7 cellular contexts compared by ENCODE assay signal in the genomic region with DNA sequence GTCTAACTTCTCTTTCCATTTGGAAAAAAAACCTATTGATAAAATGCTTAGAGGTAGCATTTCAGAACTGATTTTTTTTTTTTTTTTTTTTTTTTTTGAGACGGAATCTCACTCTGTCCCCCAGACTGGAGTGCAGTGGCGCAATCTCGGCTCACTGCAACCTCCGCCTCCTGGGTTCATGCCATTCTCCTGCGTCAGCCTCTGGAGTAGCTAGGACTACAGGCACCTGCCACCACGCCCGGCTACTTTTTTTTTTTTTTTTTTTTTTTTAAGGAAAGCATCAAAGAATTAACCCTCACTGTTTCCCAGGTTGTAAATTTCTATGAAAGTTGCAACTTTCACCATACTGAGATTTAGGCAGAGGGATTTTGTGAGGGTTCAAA.
DNase-seq lines count a peak whose midpoint lies in the region; ATAC-seq, FAIRE-seq and TF ChIP-seq lines count a peak whose summit lies in the region.
"Not testable (repeated sequence)": the region's sequence is repeated elsewhere in the genome, so short reads cannot be mapped to it uniquely, and the experiment has no call there.

No MANE protein-coding gene starts in this region.

- not testable (repeated sequence) for FAIRE-seq in A549 (lab: Jason Lieb, UNC); bronchial epithelial cell (lab: Jason Lieb, UNC); small intestine (lab: Jason Lieb, UNC)

- not testable (repeated sequence) for H3K9me3 ChIP-seq in A549; HCT116 (ENCODE audit: control insufficient read depth in 1 of 2, insufficient read depth in 1 of 2, low read depth in 1 of 2, low read length in 2 of 2); lung (ENCODE audit: control insufficient read depth in 2 of 2, insufficient read depth in 1 of 2, low read length in 1 of 2); small intestine (ENCODE audit: control insufficient read depth, low read depth)

- H3K4me1 ChIP-seq in A549 (peaks cover 26% of the 10 kb centered on the region), HCT116 (ENCODE audit: control insufficient read depth in 1 of 2, insufficient read depth in 2 of 2, low read length in 2 of 2) (peaks cover 10 to 12% of the 10 kb centered on the region in 2 experiments)
- not testable (repeated sequence) for H3K4me1 ChIP-seq in lung (ENCODE audit: control insufficient read depth in 2 of 2, insufficient read depth in 2 of 2, low read length in 2 of 2); small intestine (ENCODE audit: control insufficient read depth in 2 of 2, insufficient read depth in 1 of 2, low read depth in 1 of 2, low read length in 1 of 2)

- RAD21 ChIA-PET in HCT116 (lab: Charles Lee; ENCODE audit: low non-redundant PET in 1 of 2, low total read pairs in 2 of 2, uncharacterized antibody in 2 of 2, unreplicated experiment in 2 of 2) = interaction anchor here in 1 of 2 experiments (0.6 kb wide), 1 partner anchor 95 kb away, joined by 3 read pairs; no protein-coding TSS in a partner anchor

- not testable (repeated sequence) for TF ChIP-seq CTCF in A549 (IDR thresholded peaks at IDR 0.05); HCT116 (IDR thresholded peaks at IDR 0.05 in 2 of 3, conservative IDR thresholded peaks at IDR 0.05 in 1 of 3; ENCODE audit: borderline replicate concordance in 1 of 3, insufficient read depth in 1 of 3, low read depth in 2 of 3, low read length in 2 of 3); bronchial epithelial cell (IDR thresholded peaks at IDR 0.05; ENCODE audit: insufficient read depth, low read length, severe bottlenecking); lung (IDR thresholded peaks at IDR 0.05; ENCODE audit: control extremely low read depth, extremely low read depth)

- peak overlapping the region; percentile 56 to 58; a peak in 4 of 6 replicates for H3K27ac ChIP-seq in A549
- H3K27ac ChIP-seq in HCT116 (ENCODE audit: low read depth, low read length); lung (ENCODE audit: low read depth in 1 of 2, low read length in 1 of 2); small intestine (ENCODE audit: low read depth in 1 of 2, low read length in 1 of 2): not testable (repeated sequence)

- H2AFZ ChIP-seq in HCT116 (ENCODE audit: low read depth, low read length, poor library complexity, severe bottlenecking) = not testable (repeated sequence)

- peak overlapping the region; percentile 11; the same call in 1 of the 3 replicates for H3K4me3 ChIP-seq in A549
- H3K4me3 ChIP-seq in HCT116 (replicated peaks in 1 of 2; ENCODE audit: low read depth in 1 of 2, low read length in 2 of 2); bronchial epithelial cell (ENCODE audit: low read depth, low read length); lung; small intestine (ENCODE audit: low read depth in 1 of 2, low read length in 2 of 2): not testable (repeated sequence)

- TF ChIP-seq POLR2A in A549 (IDR thresholded peaks at IDR 0.05; ENCODE audit: low read length); HCT116 (IDR thresholded peaks at IDR 0.05; ENCODE audit: borderline replicate concordance, extremely low read depth, insufficient read depth, insufficient read length): not testable (repeated sequence)

- POLR2A ChIA-PET in A549 (lab: Yijun Ruan, JAX) = interaction anchor here (0.6 to 1.0 kb wide), 3 partner anchors 11 to 146 kb away, joined by 4 to 7 read pairs (median 6); no protein-coding TSS in a partner anchor
- POLR2A ChIA-PET in HCT116 (lab: Charles Lee) = not testable (repeated sequence)

- not testable (repeated sequence) for H3K36me3 ChIP-seq in HCT116 (ENCODE audit: control insufficient read depth in 1 of 2, insufficient read depth in 2 of 2, low read length in 2 of 2); bronchial epithelial cell (ENCODE audit: control insufficient read depth, insufficient read depth, low read length); lung (ENCODE audit: control insufficient read depth in 2 of 2, insufficient read depth in 2 of 2, low read length in 2 of 2); small intestine (ENCODE audit: control insufficient read depth in 2 of 2, insufficient read depth in 2 of 2, low read length in 2 of 2)

- H3K79me2 ChIP-seq in HCT116 (ENCODE audit: insufficient read depth, low read length) = not testable (repeated sequence)

- not testable (repeated sequence) for BruUV-seq in HCT116 (replicated peaks; lab: Mats Ljungman, UMichigan)

- CTCF ChIA-PET in A549 (lab: Yijun Ruan, JAX) = interaction anchor here (1.0 to 1.3 kb wide), 2 partner anchors 12 to 193 kb away, joined by 4 to 5 read pairs; no protein-coding TSS in a partner anchor
- CTCF ChIA-PET in HCT116 (lab: Charles Lee) = interaction anchor here (0.7 kb wide), 2 partner anchors 135 to 788 kb away, joined by 3 read pairs; no protein-coding TSS in a partner anchor

- TF ChIP-seq EP300 in A549 (IDR thresholded peaks at IDR 0.05) = not testable (repeated sequence)

- H4K20me1 ChIP-seq in HCT116 (ENCODE audit: insufficient read depth) = not testable (repeated sequence)

- not testable (repeated sequence) for H3K9me2 ChIP-seq in HCT116 (ENCODE audit: insufficient read depth)

- H3K4me2 ChIP-seq in A549 (peak overlapping the region; percentile 69), HCT116 (ENCODE audit: low read length) (peak overlapping the region; percentile 31; the same call in 1 of the 2 replicates)

- not testable (repeated sequence) for TF ChIP-seq RAD21 in A549 (conservative IDR thresholded peaks at IDR 0.05 in 1 of 2, IDR thresholded peaks at IDR 0.05 in 1 of 2); HCT116 (IDR thresholded peaks at IDR 0.05; ENCODE audit: low read depth)

- intact Hi-C loops in HCT116 (cut with micrococcal nuclease); left colon (cut with DNase I, micrococcal nuclease): not testable (repeated sequence)

- 5% methylated on average over 7 of the region's 7 CpGs for WGBS in A549 (ENCODE audit: missing lambda C conversion rate)
- WGBS in lung, 2 donors = 67 to 84% methylated on average over 7 of the region's 7 CpGs
- WGBS in small intestine, 3 donors = 23 to 60% (median 57%) methylated on average over 6 to 7 of the region's 7 CpGs

- ATAC-seq in A549 (peak in 1 of 2 experiments; percentile 68; a peak in 3 of 6 replicates), HCT116 (peak; percentile 57; the same call in 1 of the 2 replicates), left colon (peak; percentile 58)
- ATAC-seq in lung (ENCODE audit: insufficient read depth, low FRiP score) = not testable (repeated sequence)

- not testable (repeated sequence) for H3K27me3 ChIP-seq in HCT116 (ENCODE audit: insufficient read depth, low read length); bronchial epithelial cell (ENCODE audit: control insufficient read depth, insufficient read depth, low read length); lung (ENCODE audit: control insufficient read depth, insufficient read depth); small intestine (ENCODE audit: control insufficient read depth in 2 of 2, insufficient read depth in 2 of 2, low read length in 2 of 2)

- not testable (repeated sequence) for H3K9ac ChIP-seq in HCT116 (ENCODE audit: low read length)

- DNase-seq in A549 (ENCODE audit: low read depth in 1 of 2, low spot score in 1 of 2) (peak in 1 of 2 experiments; percentile 22), NCI-H226 (peak; percentile 57), bronchial epithelial cell (ENCODE audit: low read depth) (peak; percentile 46), left colon (peak; percentile 30 to 39), lung (ENCODE audit: low spot score) (peak; percentile 77), small intestine (peak; percentile 48)
- not testable (repeated sequence) for DNase-seq in HCT116 (ENCODE audit: low read depth, low spot score)

TF ChIP-seq in A549, 52 proteins besides CTCF, POLR2A, EP300 and RAD21:
- TF ChIP-seq FOSL2 (IDR thresholded peaks at IDR 0.05) (0 out of 2 replicates have a peak, but pooled peaks have one; percentile 19), CEBPB (IDR thresholded peaks at IDR 0.05) (peak; percentile 74)
- not testable (repeated sequence) for TF ChIP-seq FOSL2 (CRISPR knock-in tag; IDR thresholded peaks at IDR 0.05)
TF ChIP-seq in A549: peak in this region for 2; not testable (repeated sequence) for 50.

TF ChIP-seq in HCT116, 20 proteins besides CTCF, POLR2A, EP300 and RAD21:
- TF ChIP-seq CEBPB (IDR thresholded peaks at IDR 0.05; ENCODE audit: low read depth) = peak; percentile 51; the same call in 1 of the 2 replicates
